In genomic region chr7:97635622-97636021, GRCh38 we compare ENCODE assay signal across 25 cellular contexts.
"Had no signal": no experiment of that assay in that cellular context is flagged by ENCODE, and none has a peak within 500 bp of the region (broad histone marks: within the 10 kb centered on the region; RNA-seq: fewer than 3 reads in every experiment).

No MANE protein-coding gene starts in this region.

- H3K4me1 ChIP-seq: esophagus squamous epithelium, gastrocnemius medialis, heart right ventricle, left lung, lower lobe of right lung had no signal

- H3K27ac Mint-ChIP-seq: dendritic cell treated with granulocyte-macrophage colony-stimulating factor and Interleukin-4, amounts not matched to agents 40 ng/mL and 50 ng/mL, for 4 days; effector memory CD8-positive, alpha-beta T cell; endodermal cell; mesothelial cell of epicardium; naive B cell; naive thymus-derived CD8-positive, alpha-beta T cell had no signal

- H3K9me3 ChIP-seq: esophagus squamous epithelium, gastrocnemius medialis, heart right ventricle, left lung, lower lobe of right lung, mucosa of descending colon had no signal

- H3K27ac ChIP-seq: epithelial cell of prostate, esophagus squamous epithelium, gastrocnemius medialis, heart right ventricle, left lung, lower lobe of right lung had no signal

- H3K27me3 ChIP-seq: esophagus squamous epithelium, gastrocnemius medialis, left lung had no signal

- H3K4me1 Mint-ChIP-seq: endodermal cell; naive B cell; naive thymus-derived CD8-positive, alpha-beta T cell had no signal

- H3K4me3 ChIP-seq: esophagus squamous epithelium, gastrocnemius medialis, heart right ventricle, left lung, lower lobe of right lung, mucosa of descending colon had no signal

- ATAC-seq: effector memory CD8-positive, alpha-beta T cell; esophagus mucosa; gastrocnemius medialis; heart right ventricle; left cardiac atrium; left lung; left ventricle myocardium superior; lower lobe of right lung; mucosa of descending colon; naive thymus-derived CD8-positive, alpha-beta T cell had no signal

- DNase-seq: cortex of kidney; effector CD8-positive, alpha-beta T cell; effector memory CD8-positive, alpha-beta T cell; endodermal cell; erythroblast; esophagus squamous epithelium; foreskin fibroblast; foreskin melanocyte; gastrocnemius medialis; glutamatergic neuron; head of caudate nucleus; heart right ventricle; hippocampal formation; left cardiac atrium; left lung; left ventricle myocardium superior; lower lobe of right lung; mesenchymal stem cell; mucosa of descending colon; naive B cell; naive thymus-derived CD8-positive, alpha-beta T cell had no signal

- H3K9me3 Mint-ChIP-seq: dendritic cell treated with granulocyte-macrophage colony-stimulating factor and Interleukin-4, amounts not matched to agents 40 ng/mL and 50 ng/mL, for 4 days; endodermal cell had no signal

- H3K36me3 Mint-ChIP-seq: mesothelial cell of epicardium; naive B cell; naive thymus-derived CD8-positive, alpha-beta T cell had no signal

- H3K4me3 Mint-ChIP-seq: dendritic cell treated with granulocyte-macrophage colony-stimulating factor and Interleukin-4, amounts not matched to agents 40 ng/mL and 50 ng/mL, for 4 days; effector memory CD8-positive, alpha-beta T cell; endodermal cell; mesothelial cell of epicardium; naive B cell; naive thymus-derived CD8-positive, alpha-beta T cell had no signal

- H3K36me3 ChIP-seq: esophagus squamous epithelium, gastrocnemius medialis, heart right ventricle, left lung, lower lobe of right lung had no signal

- H3K27me3 Mint-ChIP-seq: dendritic cell treated with granulocyte-macrophage colony-stimulating factor and Interleukin-4, amounts not matched to agents 40 ng/mL and 50 ng/mL, for 4 days; effector memory CD8-positive, alpha-beta T cell; naive B cell had no signal
